In genomic region chr3:72310028-72310987, GRCh38 we compare ENCODE assay signal across 1 cellular context.
TF ChIP-seq lines count a peak whose summit lies in the region.

No MANE protein-coding gene starts in this region.

TF ChIP-seq in SK-N-SH treated with all-trans-retinoic acid at 6 μM for 48 hours, 23 proteins besides CTCF, POLR2A, EP300 and RAD21 (continued from another document):
- TF ChIP-seq ZNF70 (CRISPR knock-in tag; IDR thresholded peaks at IDR 0.05) (no peak), CREB5 (CRISPR knock-in tag; IDR thresholded peaks at IDR 0.05; ENCODE audit: low read depth) (no peak), CSDC2 (CRISPR knock-in tag; IDR thresholded peaks at IDR 0.05) (no peak), OSR1 (CRISPR knock-in tag; IDR thresholded peaks at IDR 0.05) (no peak), TCF4 (CRISPR knock-in tag; IDR thresholded peaks at IDR 0.05; ENCODE audit: borderline replicate concordance) (no peak), ZC3H10 (CRISPR knock-in tag; IDR thresholded peaks at IDR 0.05) (no peak), ZFP30 (CRISPR knock-in tag; IDR thresholded peaks at IDR 0.05) (no peak), ARNTL (CRISPR knock-in tag; IDR thresholded peaks at IDR 0.05; ENCODE audit: borderline replicate concordance, low read depth) (no peak), GLIS3 (CRISPR knock-in tag; IDR thresholded peaks at IDR 0.05) (no peak), BACH2 (CRISPR knock-in tag; IDR thresholded peaks at IDR 0.05; ENCODE audit: borderline replicate concordance) (no peak)
